Comparison of ENCODE assay signal across 8 cellular contexts in genomic region chr11:6234314-6235031, GRCh38. TPM values are rescaled to one million over a fixed set of nuclear protein-coding genes. Genes with fewer than 3 reads are reported as not detected.
A peak's percentile ranks its signal among the peaks of the same experiment; 100 is the strongest.
DNase-seq lines count a peak whose midpoint lies in the region; ATAC-seq and TF ChIP-seq lines count a peak whose summit lies in the region.

TSS of gene FHIP1B (minus strand) at chr11:6234636. CDS start at chr11:6224516, 10,120 bp downstream.

- peak; percentile 33 to 72 for TF ChIP-seq POLR2A in uterus (IDR thresholded peaks at IDR 0.05)

- intact Hi-C loops in T-helper 2 cell treated with Interferon-gamma antibody and Interleukin-4, amounts not matched to agents 100 ng/mL and 5 ng/mL, for 36 hours (cut with micrococcal nuclease): loop anchor here (1.0 to 10.0 kb wide), 10 partner anchors 32 to 1630 kb away; partner anchors contain the start of genes ARFIP2, CAVIN3, ILK and MRPL17
- intact Hi-C loops in psoas muscle (cut with DNase I) (loop anchor here (5.0 to 10.0 kb wide), 3 partner anchors 83 to 380 kb away; partner anchors contain the start of genes TRIM3 (in 2 of the 2), TAF10 (in 1 of the 2) and TPP1 (in 1 of the 2)), uterus (cut with DNase I; ENCODE audit: low total_unique reads) (no loop called here)

- H3K9me3 ChIP-seq in right atrium auricular region (no peaks in the 10 kb centered on the region), psoas muscle (no peaks in the 10 kb centered on the region), uterus (no peaks in the 10 kb centered on the region)

- H3K4me3 ChIP-seq in right atrium auricular region: peak within 1 kb of the TSS; percentile 74 to 78
- peak within 1 kb of the TSS; percentile 83 for H3K4me3 ChIP-seq in psoas muscle
- H3K4me3 ChIP-seq in uterus: peak within 1 kb of the TSS; percentile 71 to 72

- H3K27me3 ChIP-seq in right atrium auricular region (no peaks in the 10 kb centered on the region), psoas muscle (ENCODE audit: insufficient read depth in 3 of 3, low read length in 2 of 3) (no peaks in the 10 kb centered on the region), uterus (no peaks in the 10 kb centered on the region)

- H3K27ac ChIP-seq in right atrium auricular region (peak within 1 kb of the TSS; percentile 84), psoas muscle (peak within 1 kb of the TSS; percentile 77), uterus (peak within 1 kb of the TSS; percentile 73 to 90)

- ATAC-seq in GM18498 (IDR thresholded peaks at IDR 0.05; ENCODE audit: unreplicated experiment) (peak; percentile 96), HG02938 (IDR thresholded peaks at IDR 0.05; ENCODE audit: unreplicated experiment) (peak; percentile 93), psoas muscle (peak; percentile 97 to 99 (median 98))

- DNase-seq in NCI-H187 (lab: John Stamatoyannopoulos, UW) (peak; percentile 98 to 100), anterior cingulate cortex (lab: John Stamatoyannopoulos, UW) (peak; percentile 76 to 100 (median 99)), right atrium auricular region (ENCODE audit: low spot score) (peak; percentile 99), psoas muscle (peak; percentile 100), uterus (peak; percentile 99 to 100)

- 0 to 1% (median 0%) methylated on average over 59 of the region's 59 CpGs for WGBS in psoas muscle, 3 donors

- peaks cover 0 to 18% of the 10 kb centered on the region in 2 donors for H3K4me1 ChIP-seq in right atrium auricular region
- peaks cover 19% of the 10 kb centered on the region for H3K4me1 ChIP-seq in psoas muscle
- peaks cover 0 to 3% of the 10 kb centered on the region in 2 donors for H3K4me1 ChIP-seq in uterus

- H3K36me3 ChIP-seq in right atrium auricular region (no peaks in the 10 kb centered on the region), psoas muscle (ENCODE audit: insufficient read depth in 1 of 2, low read depth in 1 of 2) (peaks cover 0 to 3% of the 10 kb centered on the region in 2 donors), uterus (no peaks in the 10 kb centered on the region)

- no peak for TF ChIP-seq CTCF in right atrium auricular region (IDR thresholded peaks at IDR 0.05)
- no peak for TF ChIP-seq CTCF in psoas muscle (IDR thresholded peaks at IDR 0.05)
- TF ChIP-seq CTCF in uterus (IDR thresholded peaks at IDR 0.05): no peak

RNA-seq across cellular contexts. Expression of gene FHIP1B, which starts in this region (rescaled TPM):
- 20.5 and 22.2 TPM in 2 replicates for total RNA-seq in T-helper 2 cell treated with Interferon-gamma antibody and Interleukin-4, amounts not matched to agents 100 ng/mL and 5 ng/mL, for 36 hours
- total RNA-seq in right atrium auricular region (10 to 100 TPM; 26.7 to 37.6 TPM), psoas muscle (10 to 100 TPM in 3 of 4 donors, 1 to 10 TPM in 1; 9.1 to 21.6 (median 15.6) TPM), uterus (10 to 100 TPM; 15.4 to 39.8 (median 30.7) TPM)
- 10 to 100 TPM; 15.7 to 22.2 (median 20.1) TPM for polyA plus RNA-seq in psoas muscle

Comparison
In these comparisons a context has a peak if more than half of its experiments do, and no peak if none do; other contexts are left out.
1. Peak in every context shown above with its lines: DNase-seq, ATAC-seq, H3K4me3 ChIP-seq and H3K27ac ChIP-seq.